17 cellular contexts compared by ENCODE assay signal in genomic region chr16:31090540-31090939, GRCh38. TPM values are rescaled to one million over a fixed set of nuclear protein-coding genes. Genes with fewer than 3 reads are reported as not detected.
DNase-seq lines count a peak whose midpoint lies in the region; ATAC-seq and TF ChIP-seq lines count a peak whose summit lies in the region.
"Had no signal": no experiment of that assay in that cellular context is flagged by ENCODE, and none has a peak within 500 bp of the region (broad histone marks: within the 10 kb centered on the region; RNA-seq: fewer than 3 reads in every experiment).

No MANE protein-coding gene starts in this region.

- intact Hi-C loops in posterior vena cava (cut with DNase I), result loop anchor here in 1 of 2 donors (10.0 kb wide), 1 partner anchor 106 kb away; the partner anchor contains the start of gene HSD3B7
- intact Hi-C loops in PC-3 (cut with micrococcal nuclease), result loop anchor here (5.0 kb wide), 1 partner anchor 777 kb away; no protein-coding TSS in a partner anchor

- DNase-seq in GM03348 (ENCODE audit: low spot score) (peak; percentile 34), NCI-H226 (peak; percentile 65), endothelial cell (ENCODE audit: low spot score) (no peak), posterior vena cava (ENCODE audit: low spot score) (peak; percentile 50), amygdala (lab: John Stamatoyannopoulos, UW) (no peak), NCI-H526 (lab: John Stamatoyannopoulos, UW) (no peak), AG08396 (ENCODE audit: low spot score) (no peak), PC-3 (no peak)
- DNase-seq: activated CD4-positive, CD25-positive, alpha-beta regulatory T cell treated with anti-CD3 and anti-CD28 coated beads, Interleukin-2, amount 50 U/mL, for 72 hours; activated naive CD8-positive, alpha-beta T cell treated with anti-CD3 and anti-CD28 coated beads, Interleukin-2, amount 50 U/mL, for 24 hours; effector memory CD8-positive, alpha-beta T cell; hypothalamus; NCI-H2081; NCI-H524; tibial artery had no signal

- H3K4me1 Mint-ChIP-seq in endothelial cell (ENCODE audit: unreplicated experiment), result peaks cover 8% of the 10 kb centered on the region

- no peak for ATAC-seq in PC-3
- ATAC-seq: activated naive CD8-positive, alpha-beta T cell treated with anti-CD3 and anti-CD28 coated beads, Interleukin-2, amount 50 U/mL, for 24 hours; effector memory CD8-positive, alpha-beta T cell had no signal

- H3K4me3 ChIP-seq in PC-3 (ENCODE audit: low read length), result no peak overlapping the region
- H3K4me3 ChIP-seq: tibial artery had no signal

- H3K9me3 Mint-ChIP-seq in endothelial cell (ENCODE audit: unreplicated experiment), result no peaks in the 10 kb centered on the region
- H3K9me3 Mint-ChIP-seq: activated naive CD8-positive, alpha-beta T cell treated with anti-CD3 and anti-CD28 coated beads, Interleukin-2, amount 50 U/mL, for 24 hours; effector memory CD8-positive, alpha-beta T cell; IgD-negative memory B cell; T-helper 2 cell treated with Interferon-gamma antibody and Interleukin-4, amounts not matched to agents 5 μg/mL and 100 μg/mL, for 36 hours had no signal

- CTCF ChIA-PET in PC-3 (lab: Charles Lee), result no interaction called here

- H3K4me3 Mint-ChIP-seq in endothelial cell (ENCODE audit: unreplicated experiment), result peak overlapping the region; percentile 69
- H3K4me3 Mint-ChIP-seq: activated naive CD8-positive, alpha-beta T cell treated with anti-CD3 and anti-CD28 coated beads, Interleukin-2, amount 50 U/mL, for 24 hours; effector memory CD8-positive, alpha-beta T cell; T-helper 2 cell treated with Interferon-gamma antibody and Interleukin-4, amounts not matched to agents 5 μg/mL and 100 μg/mL, for 36 hours had no signal

- no peaks in the 10 kb centered on the region for H3K27me3 ChIP-seq in PC-3 (ENCODE audit: low read length)
- H3K27me3 ChIP-seq: tibial artery had no signal

- H3K9ac ChIP-seq in PC-3 (ENCODE audit: low read length), result no peak overlapping the region

- no peaks in the 10 kb centered on the region for H3K9me2 ChIP-seq in PC-3 (replicated peaks; ENCODE audit: low read length)

- peaks cover 5% of the 10 kb centered on the region; the same call in 1 of the 2 replicates for H4K20me1 ChIP-seq in PC-3 (ENCODE audit: low read length)

- peaks cover 8% of the 10 kb centered on the region for H3K36me3 Mint-ChIP-seq in endothelial cell (ENCODE audit: low read depth, unreplicated experiment)

- H3K27me3 Mint-ChIP-seq in endothelial cell (ENCODE audit: unreplicated experiment), result peaks cover 31% of the 10 kb centered on the region
- H3K27me3 Mint-ChIP-seq: activated naive CD8-positive, alpha-beta T cell treated with anti-CD3 and anti-CD28 coated beads, Interleukin-2, amount 50 U/mL, for 24 hours; effector memory CD8-positive, alpha-beta T cell; IgD-negative memory B cell had no signal

- no peaks in the 10 kb centered on the region for H3K9me3 ChIP-seq in PC-3 (ENCODE audit: low read length)
- H3K9me3 ChIP-seq: tibial artery had no signal

- peaks cover 7% of the 10 kb centered on the region; the same call in 1 of the 2 replicates for H3K4me1 ChIP-seq in PC-3 (ENCODE audit: insufficient read depth, low read length)

- H2AFZ ChIP-seq in PC-3 (ENCODE audit: low read length), result no peak overlapping the region

- H3K27ac ChIP-seq in PC-3 (ENCODE audit: low read length), result no peak overlapping the region
- H3K27ac ChIP-seq: tibial artery had no signal

- POLR2A ChIA-PET in PC-3 (lab: Charles Lee; ENCODE audit: unreplicated experiment), result no interaction called here

- no peak overlapping the region for H3K4me2 ChIP-seq in PC-3 (ENCODE audit: low read length)

- BruUV-seq in PC-3 (replicated peaks; lab: Mats Ljungman, UMichigan), result no TSS peak

- no peak overlapping the region for H3K27ac Mint-ChIP-seq in endothelial cell (ENCODE audit: unreplicated experiment)
- H3K27ac Mint-ChIP-seq: effector memory CD8-positive, alpha-beta T cell; T-helper 2 cell treated with Interferon-gamma antibody and Interleukin-4, amounts not matched to agents 5 μg/mL and 100 μg/mL, for 36 hours had no signal

- peaks cover 23% of the 10 kb centered on the region for H3K79me2 ChIP-seq in PC-3 (ENCODE audit: low read length)

- H3K36me3 ChIP-seq in PC-3 (ENCODE audit: low read depth, low read length), result peaks cover 3% of the 10 kb centered on the region; the same call in 1 of the 2 replicates

- H3F3A ChIP-seq in PC-3 (ENCODE audit: low read length, unreplicated experiment), result no peaks in the 10 kb centered on the region

- TF ChIP-seq CTCF in endothelial cell (IDR thresholded peaks at IDR 0.05; ENCODE audit: unreplicated experiment) (no peak), PC-3 (conservative IDR thresholded peaks at IDR 0.05; ENCODE audit: low read depth, low read length) (no peak)

RNA-seq across cellular contexts. Expression of gene PRSS53, which starts 1.8 kb away (rescaled TPM):
- 1.8 TPM for total RNA-seq in endothelial cell (ENCODE audit: unreplicated experiment)
- total RNA-seq in posterior vena cava, result 1 to 10 TPM; 1.5 to 3.5 TPM
- total RNA-seq in PC-3 (2014; rRNA removed), result 3.8 and 5.8 TPM in 2 replicates

RNA-seq across cellular contexts. Expression of gene VKORC1, which starts 4.1 kb away (rescaled TPM):
- 59.6 TPM for total RNA-seq in endothelial cell (ENCODE audit: unreplicated experiment)
- 100 to 1,000 TPM in 1 of 2 donors, 10 to 100 TPM in 1; 77.8 to 113 TPM for total RNA-seq in posterior vena cava
- total RNA-seq in PC-3 (2014; rRNA removed), result 105 and 127 TPM in 2 replicates

RNA-seq across cellular contexts. Expression of gene ZNF646, which starts 16.3 kb away (rescaled TPM):
- total RNA-seq in endothelial cell (ENCODE audit: unreplicated experiment) (25.5 TPM), posterior vena cava (10 to 100 TPM; 10.1 to 11.7 TPM), PC-3 (2014; rRNA removed) (5.5 and 8.5 TPM in 2 replicates)

RNA-seq across cellular contexts. Expression of gene ZNF668, which starts 16.5 kb away (rescaled TPM):
- total RNA-seq in endothelial cell (ENCODE audit: unreplicated experiment) (13.6 TPM), posterior vena cava (10 to 100 TPM; 12.1 to 14.6 TPM), PC-3 (2014; rRNA removed) (15.6 and 19.2 TPM in 2 replicates)

RNA-seq across cellular contexts. Expression of gene BCKDK, which starts 17.6 kb away (rescaled TPM):
- total RNA-seq in endothelial cell (ENCODE audit: unreplicated experiment) (56.8 TPM), posterior vena cava (10 to 100 TPM; 29.8 to 30.6 TPM), PC-3 (2014; rRNA removed) (47.7 and 69.1 TPM in 2 replicates)

Comparison
In these comparisons a context has a peak if more than half of its experiments do, and no peak if none do; other contexts are left out.
1. DNase-seq: peak in GM03348 (single experiment), NCI-H226 (single experiment) and posterior vena cava (single experiment); none in endothelial cell (single experiment), amygdala (0 of 56), NCI-H526 (0 of 2), AG08396 (single experiment) and PC-3 (single experiment).